Comparison of ENCODE assay signal across 1 cellular context in genomic region chr6:7112741-7113313, GRCh38.
TF ChIP-seq lines count a peak whose summit lies in the region.

No MANE protein-coding gene starts in this region.

TF ChIP-seq in K562, 482 proteins besides CTCF, POLR2A, EP300 and RAD21 (continued from another document):
- TF ChIP-seq MNT (conservative IDR thresholded peaks at IDR 0.05) (peak in 1 of 2 experiments; percentile 39; a peak in 1 of 4 replicates), DPF2 (IDR thresholded peaks at IDR 0.05) (0 out of 2 replicates have a peak, but pooled peaks have one; percentile 14), BHLHE40 (IDR thresholded peaks at IDR 0.05; ENCODE audit: low read length) (peak; percentile 78), SIN3A (IDR thresholded peaks at IDR 0.05; ENCODE audit: borderline replicate concordance in 2 of 2, control insufficient read depth in 1 of 2, low read depth in 2 of 2, low read length in 2 of 2) (0 out of 4 replicates have a peak, but pooled peaks of 1 of the 2 experiments have one; percentile 9), GABPA (tag; conservative IDR thresholded peaks at IDR 0.05; ENCODE audit: low read depth) (0 out of 2 replicates have a peak, but pooled peaks have one; percentile 8), KLF13 (tag; IDR thresholded peaks at IDR 0.05; ENCODE audit: borderline replicate concordance, low read depth) (no peak), EHMT2 (IDR thresholded peaks at IDR 0.05) (0 out of 2 replicates have a peak, but pooled peaks have one; percentile 7), MCM5 (IDR thresholded peaks at IDR 0.05; ENCODE audit: low read depth) (no peak), ZNF740 (CRISPR knock-in tag; IDR thresholded peaks at IDR 0.05) (peak; percentile 70), ZNF740 (tag; IDR thresholded peaks at IDR 0.05) (no peak), REST (CRISPR knock-in tag; IDR thresholded peaks at IDR 0.05; ENCODE audit: low read depth) (no peak), CTBP1 (IDR thresholded peaks at IDR 0.05; ENCODE audit: borderline replicate concordance) (0 out of 2 replicates have a peak, but pooled peaks have one; percentile 45), CREB1 (IDR thresholded peaks at IDR 0.05) (0 out of 2 replicates have a peak, but pooled peaks have one; percentile 16), CREB1 (CRISPR knock-in tag; IDR thresholded peaks at IDR 0.05) (no peak), SMARCA4 (IDR thresholded peaks at IDR 0.05) (peak; percentile 18; the same call in 1 of the 2 replicates), RBBP5 (IDR thresholded peaks at IDR 0.05; ENCODE audit: borderline replicate concordance, insufficient read depth, low read length, poor library complexity, severe bottlenecking) (peak; percentile 82), HDAC1 (IDR thresholded peaks at IDR 0.05) (peak in 1 of 2 experiments; percentile 67; a peak in 2 of 4 replicates), JUND (IDR thresholded peaks at IDR 0.05; ENCODE audit: borderline replicate concordance, low read depth, low read length) (no peak), JUND (tag; IDR thresholded peaks at IDR 0.05; ENCODE audit: borderline replicate concordance, low read depth, low read length) (0 out of 3 replicates have a peak, but pooled peaks have one; percentile 7), ZC3H8 (IDR thresholded peaks at IDR 0.05) (no peak), NKRF (IDR thresholded peaks at IDR 0.05; ENCODE audit: borderline replicate concordance) (peak; percentile 22; the same call in 1 of the 2 replicates), CHCHD3 (CRISPR knock-in tag; IDR thresholded peaks at IDR 0.05) (no peak), CXXC5 (CRISPR knock-in tag; IDR thresholded peaks at IDR 0.05) (0 out of 2 replicates have a peak, but pooled peaks have one; percentile 35), WHSC1 (IDR thresholded peaks at IDR 0.05; ENCODE audit: low read length) (peak; percentile 75), NBN (IDR thresholded peaks at IDR 0.05; ENCODE audit: low read depth) (0 out of 2 replicates have a peak, but pooled peaks have one; percentile 34), E2F4 (CRISPR knock-in tag; IDR thresholded peaks at IDR 0.05; ENCODE audit: low read depth) (no peak)
- TF ChIP-seq, protein P1, sequence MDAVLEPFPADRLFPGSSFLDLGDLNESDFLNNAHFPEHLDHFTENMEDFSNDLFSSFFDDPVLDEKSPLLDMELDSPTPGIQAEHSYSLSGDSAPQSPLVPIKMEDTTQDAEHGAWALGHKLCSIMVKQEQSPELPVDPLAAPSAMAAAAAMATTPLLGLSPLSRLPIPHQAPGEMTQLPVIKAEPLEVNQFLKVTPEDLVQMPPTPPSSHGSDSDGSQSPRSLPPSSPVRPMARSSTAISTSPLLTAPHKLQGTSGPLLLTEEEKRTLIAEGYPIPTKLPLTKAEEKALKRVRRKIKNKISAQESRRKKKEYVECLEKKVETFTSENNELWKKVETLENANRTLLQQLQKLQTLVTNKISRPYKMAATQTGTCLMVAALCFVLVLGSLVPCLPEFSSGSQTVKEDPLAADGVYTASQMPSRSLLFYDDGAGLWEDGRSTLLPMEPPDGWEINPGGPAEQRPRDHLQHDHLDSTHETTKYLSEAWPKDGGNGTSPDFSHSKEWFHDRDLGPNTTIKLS (IDR thresholded peaks at IDR 0.05; ENCODE audit: borderline replicate concordance, low read depth) = no peak
- TF ChIP-seq, protein P2, sequence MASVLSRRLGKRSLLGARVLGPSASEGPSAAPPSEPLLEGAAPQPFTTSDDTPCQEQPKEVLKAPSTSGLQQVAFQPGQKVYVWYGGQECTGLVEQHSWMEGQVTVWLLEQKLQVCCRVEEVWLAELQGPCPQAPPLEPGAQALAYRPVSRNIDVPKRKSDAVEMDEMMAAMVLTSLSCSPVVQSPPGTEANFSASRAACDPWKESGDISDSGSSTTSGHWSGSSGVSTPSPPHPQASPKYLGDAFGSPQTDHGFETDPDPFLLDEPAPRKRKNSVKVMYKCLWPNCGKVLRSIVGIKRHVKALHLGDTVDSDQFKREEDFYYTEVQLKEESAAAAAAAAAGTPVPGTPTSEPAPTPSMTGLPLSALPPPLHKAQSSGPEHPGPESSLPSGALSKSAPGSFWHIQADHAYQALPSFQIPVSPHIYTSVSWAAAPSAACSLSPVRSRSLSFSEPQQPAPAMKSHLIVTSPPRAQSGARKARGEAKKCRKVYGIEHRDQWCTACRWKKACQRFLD (CRISPR knock-in tag; IDR thresholded peaks at IDR 0.05) = peak; percentile 39; the same call in 1 of the 2 replicates
TF ChIP-seq in K562: peak in this region for 19.
